1 cellular context compared by ENCODE assay signal in the genomic region with DNA sequence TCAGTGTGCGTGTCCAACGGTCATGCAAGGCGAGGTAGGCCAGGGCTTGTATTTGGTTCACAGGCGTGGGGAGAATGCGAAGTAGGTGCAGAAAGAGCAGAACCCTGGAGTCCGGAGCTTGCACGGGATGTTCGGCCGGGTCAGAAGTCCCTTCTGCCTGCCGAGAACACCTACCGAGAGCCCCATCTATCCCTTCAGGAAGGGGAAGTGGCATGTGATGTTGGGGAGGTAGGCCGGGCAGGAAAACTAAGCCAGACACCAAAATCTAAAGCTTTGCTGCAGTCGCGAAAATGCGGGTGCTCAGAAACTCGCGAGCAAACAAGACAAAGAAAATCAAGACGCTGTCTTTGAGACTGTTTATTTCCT.
TF ChIP-seq lines count a peak whose summit lies in the region.

No MANE protein-coding gene starts in this region.

TF ChIP-seq in HepG2, 621 proteins besides CTCF, POLR2A, EP300 and RAD21 (continued from another document and continues in another):
- TF ChIP-seq, protein P1, sequence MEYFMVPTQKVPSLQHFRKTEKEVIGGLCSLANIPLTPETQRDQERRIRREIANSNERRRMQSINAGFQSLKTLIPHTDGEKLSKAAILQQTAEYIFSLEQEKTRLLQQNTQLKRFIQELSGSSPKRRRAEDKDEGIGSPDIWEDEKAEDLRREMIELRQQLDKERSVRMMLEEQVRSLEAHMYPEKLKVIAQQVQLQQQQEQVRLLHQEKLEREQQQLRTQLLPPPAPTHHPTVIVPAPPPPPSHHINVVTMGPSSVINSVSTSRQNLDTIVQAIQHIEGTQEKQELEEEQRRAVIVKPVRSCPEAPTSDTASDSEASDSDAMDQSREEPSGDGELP (IDR thresholded peaks at IDR 0.05; ENCODE audit: borderline replicate concordance, low read depth), result no peak
- TF ChIP-seq, protein P2, sequence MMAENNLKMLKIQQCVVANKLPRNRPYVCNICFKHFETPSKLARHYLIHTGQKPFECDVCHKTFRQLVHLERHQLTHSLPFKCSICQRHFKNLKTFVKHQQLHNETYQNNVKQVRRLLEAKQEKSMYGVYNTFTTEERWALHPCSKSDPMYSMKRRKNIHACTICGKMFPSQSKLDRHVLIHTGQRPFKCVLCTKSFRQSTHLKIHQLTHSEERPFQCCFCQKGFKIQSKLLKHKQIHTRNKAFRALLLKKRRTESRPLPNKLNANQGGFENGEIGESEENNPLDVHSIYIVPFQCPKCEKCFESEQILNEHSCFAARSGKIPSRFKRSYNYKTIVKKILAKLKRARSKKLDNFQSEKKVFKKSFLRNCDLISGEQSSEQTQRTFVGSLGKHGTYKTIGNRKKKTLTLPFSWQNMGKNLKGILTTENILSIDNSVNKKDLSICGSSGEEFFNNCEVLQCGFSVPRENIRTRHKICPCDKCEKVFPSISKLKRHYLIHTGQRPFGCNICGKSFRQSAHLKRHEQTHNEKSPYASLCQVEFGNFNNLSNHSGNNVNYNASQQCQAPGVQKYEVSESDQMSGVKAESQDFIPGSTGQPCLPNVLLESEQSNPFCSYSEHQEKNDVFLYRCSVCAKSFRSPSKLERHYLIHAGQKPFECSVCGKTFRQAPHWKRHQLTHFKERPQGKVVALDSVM (CRISPR knock-in tag; IDR thresholded peaks at IDR 0.05), result no peak
- TF ChIP-seq HNRNPL (IDR thresholded peaks at IDR 0.05; ENCODE audit: low read depth, low read length) (no peak), TAF1 (CRISPR knock-in tag; IDR thresholded peaks at IDR 0.05) (0 out of 2 replicates have a peak, but pooled peaks have one; percentile 18), FIP1L1 (IDR thresholded peaks at IDR 0.05; ENCODE audit: borderline replicate concordance, insufficient read depth, low read depth, low read length) (no peak), ZNF121 (CRISPR knock-in tag; IDR thresholded peaks at IDR 0.05) (no peak), ZMYM2 (CRISPR knock-in tag; IDR thresholded peaks at IDR 0.05) (no peak), CENPX (CRISPR knock-in tag; IDR thresholded peaks at IDR 0.05) (no peak), REL (CRISPR knock-in tag; conservative IDR thresholded peaks at IDR 0.05) (no peak), HHEX (CRISPR knock-in tag; IDR thresholded peaks at IDR 0.05) (no peak), NCOA2 (CRISPR knock-in tag; IDR thresholded peaks at IDR 0.05) (no peak), HNRNPUL1 (IDR thresholded peaks at IDR 0.05; ENCODE audit: low read depth, low read length) (no peak), NFE2 (CRISPR knock-in tag; IDR thresholded peaks at IDR 0.05) (no peak), PHB2 (IDR thresholded peaks at IDR 0.05; ENCODE audit: partially characterized antibody) (no peak), THYN1 (CRISPR knock-in tag; IDR thresholded peaks at IDR 0.05; ENCODE audit: borderline replicate concordance, low read depth) (no peak)
- TF ChIP-seq, protein P3, sequence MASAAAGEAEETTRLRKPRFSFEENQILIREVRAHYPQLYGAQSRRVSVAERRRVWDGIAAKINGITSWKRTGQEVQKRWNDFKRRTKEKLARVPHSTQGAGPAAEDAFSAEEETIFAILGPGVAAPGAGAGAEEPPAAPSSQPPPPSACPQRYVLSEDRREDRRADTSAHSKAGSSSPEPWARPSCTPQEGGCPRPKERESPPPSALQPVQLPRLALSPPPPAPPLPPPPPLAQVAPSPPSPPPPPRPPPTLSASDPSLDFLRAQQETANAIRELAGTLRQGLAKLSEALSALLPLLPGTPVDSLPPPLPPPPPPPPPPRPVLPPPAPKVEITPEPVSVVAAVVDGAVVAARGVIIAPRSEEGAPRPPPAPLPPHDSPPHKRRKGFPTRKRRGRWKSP (CRISPR knock-in tag; IDR thresholded peaks at IDR 0.05), result 0 out of 2 replicates have a peak, but pooled peaks have one; percentile 40
- TF ChIP-seq, protein P4, sequence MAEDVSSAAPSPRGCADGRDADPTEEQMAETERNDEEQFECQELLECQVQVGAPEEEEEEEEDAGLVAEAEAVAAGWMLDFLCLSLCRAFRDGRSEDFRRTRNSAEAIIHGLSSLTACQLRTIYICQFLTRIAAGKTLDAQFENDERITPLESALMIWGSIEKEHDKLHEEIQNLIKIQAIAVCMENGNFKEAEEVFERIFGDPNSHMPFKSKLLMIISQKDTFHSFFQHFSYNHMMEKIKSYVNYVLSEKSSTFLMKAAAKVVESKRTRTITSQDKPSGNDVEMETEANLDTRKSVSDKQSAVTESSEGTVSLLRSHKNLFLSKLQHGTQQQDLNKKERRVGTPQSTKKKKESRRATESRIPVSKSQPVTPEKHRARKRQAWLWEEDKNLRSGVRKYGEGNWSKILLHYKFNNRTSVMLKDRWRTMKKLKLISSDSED (CRISPR knock-in tag; IDR thresholded peaks at IDR 0.05), result no peak
- TF ChIP-seq, protein P5, sequence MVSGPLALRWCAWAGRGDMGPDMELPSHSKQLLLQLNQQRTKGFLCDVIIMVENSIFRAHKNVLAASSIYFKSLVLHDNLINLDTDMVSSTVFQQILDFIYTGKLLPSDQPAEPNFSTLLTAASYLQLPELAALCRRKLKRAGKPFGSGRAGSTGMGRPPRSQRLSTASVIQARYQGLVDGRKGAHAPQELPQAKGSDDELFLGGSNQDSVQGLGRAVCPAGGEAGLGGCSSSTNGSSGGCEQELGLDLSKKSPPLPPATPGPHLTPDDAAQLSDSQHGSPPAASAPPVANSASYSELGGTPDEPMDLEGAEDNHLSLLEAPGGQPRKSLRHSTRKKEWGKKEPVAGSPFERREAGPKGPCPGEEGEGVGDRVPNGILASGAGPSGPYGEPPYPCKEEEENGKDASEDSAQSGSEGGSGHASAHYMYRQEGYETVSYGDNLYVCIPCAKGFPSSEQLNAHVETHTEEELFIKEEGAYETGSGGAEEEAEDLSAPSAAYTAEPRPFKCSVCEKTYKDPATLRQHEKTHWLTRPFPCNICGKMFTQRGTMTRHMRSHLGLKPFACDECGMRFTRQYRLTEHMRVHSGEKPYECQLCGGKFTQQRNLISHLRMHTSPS (CRISPR knock-in tag; IDR thresholded peaks at IDR 0.05; ENCODE audit: low read depth), result no peak
- TF ChIP-seq, protein P6, sequence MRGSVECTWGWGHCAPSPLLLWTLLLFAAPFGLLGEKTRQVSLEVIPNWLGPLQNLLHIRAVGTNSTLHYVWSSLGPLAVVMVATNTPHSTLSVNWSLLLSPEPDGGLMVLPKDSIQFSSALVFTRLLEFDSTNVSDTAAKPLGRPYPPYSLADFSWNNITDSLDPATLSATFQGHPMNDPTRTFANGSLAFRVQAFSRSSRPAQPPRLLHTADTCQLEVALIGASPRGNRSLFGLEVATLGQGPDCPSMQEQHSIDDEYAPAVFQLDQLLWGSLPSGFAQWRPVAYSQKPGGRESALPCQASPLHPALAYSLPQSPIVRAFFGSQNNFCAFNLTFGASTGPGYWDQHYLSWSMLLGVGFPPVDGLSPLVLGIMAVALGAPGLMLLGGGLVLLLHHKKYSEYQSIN (CRISPR knock-in tag; IDR thresholded peaks at IDR 0.05; ENCODE audit: borderline replicate concordance), result no peak
- TF ChIP-seq, protein P7, sequence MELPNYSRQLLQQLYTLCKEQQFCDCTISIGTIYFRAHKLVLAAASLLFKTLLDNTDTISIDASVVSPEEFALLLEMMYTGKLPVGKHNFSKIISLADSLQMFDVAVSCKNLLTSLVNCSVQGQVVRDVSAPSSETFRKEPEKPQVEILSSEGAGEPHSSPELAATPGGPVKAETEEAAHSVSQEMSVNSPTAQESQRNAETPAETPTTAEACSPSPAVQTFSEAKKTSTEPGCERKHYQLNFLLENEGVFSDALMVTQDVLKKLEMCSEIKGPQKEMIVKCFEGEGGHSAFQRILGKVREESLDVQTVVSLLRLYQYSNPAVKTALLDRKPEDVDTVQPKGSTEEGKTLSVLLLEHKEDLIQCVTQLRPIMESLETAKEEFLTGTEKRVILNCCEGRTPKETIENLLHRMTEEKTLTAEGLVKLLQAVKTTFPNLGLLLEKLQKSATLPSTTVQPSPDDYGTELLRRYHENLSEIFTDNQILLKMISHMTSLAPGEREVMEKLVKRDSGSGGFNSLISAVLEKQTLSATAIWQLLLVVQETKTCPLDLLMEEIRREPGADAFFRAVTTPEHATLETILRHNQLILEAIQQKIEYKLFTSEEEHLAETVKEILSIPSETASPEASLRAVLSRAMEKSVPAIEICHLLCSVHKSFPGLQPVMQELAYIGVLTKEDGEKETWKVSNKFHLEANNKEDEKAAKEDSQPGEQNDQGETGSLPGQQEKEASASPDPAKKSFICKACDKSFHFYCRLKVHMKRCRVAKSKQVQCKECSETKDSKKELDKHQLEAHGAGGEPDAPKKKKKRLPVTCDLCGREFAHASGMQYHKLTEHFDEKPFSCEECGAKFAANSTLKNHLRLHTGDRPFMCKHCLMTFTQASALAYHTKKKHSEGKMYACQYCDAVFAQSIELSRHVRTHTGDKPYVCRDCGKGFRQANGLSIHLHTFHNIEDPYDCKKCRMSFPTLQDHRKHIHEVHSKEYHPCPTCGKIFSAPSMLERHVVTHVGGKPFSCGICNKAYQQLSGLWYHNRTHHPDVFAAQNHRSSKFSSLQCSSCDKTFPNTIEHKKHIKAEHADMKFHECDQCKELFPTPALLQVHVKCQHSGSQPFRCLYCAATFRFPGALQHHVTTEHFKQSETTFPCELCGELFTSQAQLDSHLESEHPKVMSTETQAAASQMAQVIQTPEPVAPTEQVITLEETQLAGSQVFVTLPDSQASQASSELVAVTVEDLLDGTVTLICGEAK (IDR thresholded peaks at IDR 0.05), result no peak
- TF ChIP-seq, protein P7 (CRISPR knock-in tag; IDR thresholded peaks at IDR 0.05), result no peak
- TF ChIP-seq, protein P8, sequence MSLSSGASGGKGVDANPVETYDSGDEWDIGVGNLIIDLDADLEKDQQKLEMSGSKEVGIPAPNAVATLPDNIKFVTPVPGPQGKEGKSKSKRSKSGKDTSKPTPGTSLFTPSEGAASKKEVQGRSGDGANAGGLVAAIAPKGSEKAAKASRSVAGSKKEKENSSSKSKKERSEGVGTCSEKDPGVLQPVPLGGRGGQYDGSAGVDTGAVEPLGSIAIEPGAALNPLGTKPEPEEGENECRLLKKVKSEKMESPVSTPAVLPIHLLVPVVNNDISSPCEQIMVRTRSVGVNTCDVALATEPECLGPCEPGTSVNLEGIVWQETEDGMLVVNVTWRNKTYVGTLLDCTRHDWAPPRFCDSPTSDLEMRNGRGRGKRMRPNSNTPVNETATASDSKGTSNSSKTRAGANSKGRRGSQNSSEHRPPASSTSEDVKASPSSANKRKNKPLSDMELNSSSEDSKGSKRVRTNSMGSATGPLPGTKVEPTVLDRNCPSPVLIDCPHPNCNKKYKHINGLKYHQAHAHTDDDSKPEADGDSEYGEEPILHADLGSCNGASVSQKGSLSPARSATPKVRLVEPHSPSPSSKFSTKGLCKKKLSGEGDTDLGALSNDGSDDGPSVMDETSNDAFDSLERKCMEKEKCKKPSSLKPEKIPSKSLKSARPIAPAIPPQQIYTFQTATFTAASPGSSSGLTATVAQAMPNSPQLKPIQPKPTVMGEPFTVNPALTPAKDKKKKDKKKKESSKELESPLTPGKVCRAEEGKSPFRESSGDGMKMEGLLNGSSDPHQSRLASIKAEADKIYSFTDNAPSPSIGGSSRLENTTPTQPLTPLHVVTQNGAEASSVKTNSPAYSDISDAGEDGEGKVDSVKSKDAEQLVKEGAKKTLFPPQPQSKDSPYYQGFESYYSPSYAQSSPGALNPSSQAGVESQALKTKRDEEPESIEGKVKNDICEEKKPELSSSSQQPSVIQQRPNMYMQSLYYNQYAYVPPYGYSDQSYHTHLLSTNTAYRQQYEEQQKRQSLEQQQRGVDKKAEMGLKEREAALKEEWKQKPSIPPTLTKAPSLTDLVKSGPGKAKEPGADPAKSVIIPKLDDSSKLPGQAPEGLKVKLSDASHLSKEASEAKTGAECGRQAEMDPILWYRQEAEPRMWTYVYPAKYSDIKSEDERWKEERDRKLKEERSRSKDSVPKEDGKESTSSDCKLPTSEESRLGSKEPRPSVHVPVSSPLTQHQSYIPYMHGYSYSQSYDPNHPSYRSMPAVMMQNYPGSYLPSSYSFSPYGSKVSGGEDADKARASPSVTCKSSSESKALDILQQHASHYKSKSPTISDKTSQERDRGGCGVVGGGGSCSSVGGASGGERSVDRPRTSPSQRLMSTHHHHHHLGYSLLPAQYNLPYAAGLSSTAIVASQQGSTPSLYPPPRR (CRISPR knock-in tag; IDR thresholded peaks at IDR 0.05; ENCODE audit: borderline replicate concordance), result no peak
- TF ChIP-seq, protein P9, sequence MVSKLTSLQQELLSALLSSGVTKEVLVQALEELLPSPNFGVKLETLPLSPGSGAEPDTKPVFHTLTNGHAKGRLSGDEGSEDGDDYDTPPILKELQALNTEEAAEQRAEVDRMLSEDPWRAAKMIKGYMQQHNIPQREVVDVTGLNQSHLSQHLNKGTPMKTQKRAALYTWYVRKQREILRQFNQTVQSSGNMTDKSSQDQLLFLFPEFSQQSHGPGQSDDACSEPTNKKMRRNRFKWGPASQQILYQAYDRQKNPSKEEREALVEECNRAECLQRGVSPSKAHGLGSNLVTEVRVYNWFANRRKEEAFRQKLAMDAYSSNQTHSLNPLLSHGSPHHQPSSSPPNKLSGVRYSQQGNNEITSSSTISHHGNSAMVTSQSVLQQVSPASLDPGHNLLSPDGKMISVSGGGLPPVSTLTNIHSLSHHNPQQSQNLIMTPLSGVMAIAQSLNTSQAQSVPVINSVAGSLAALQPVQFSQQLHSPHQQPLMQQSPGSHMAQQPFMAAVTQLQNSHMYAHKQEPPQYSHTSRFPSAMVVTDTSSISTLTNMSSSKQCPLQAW (CRISPR knock-in tag; IDR thresholded peaks at IDR 0.05), result peak; percentile 52; the same call in 1 of the 2 replicates
- TF ChIP-seq, protein P10, sequence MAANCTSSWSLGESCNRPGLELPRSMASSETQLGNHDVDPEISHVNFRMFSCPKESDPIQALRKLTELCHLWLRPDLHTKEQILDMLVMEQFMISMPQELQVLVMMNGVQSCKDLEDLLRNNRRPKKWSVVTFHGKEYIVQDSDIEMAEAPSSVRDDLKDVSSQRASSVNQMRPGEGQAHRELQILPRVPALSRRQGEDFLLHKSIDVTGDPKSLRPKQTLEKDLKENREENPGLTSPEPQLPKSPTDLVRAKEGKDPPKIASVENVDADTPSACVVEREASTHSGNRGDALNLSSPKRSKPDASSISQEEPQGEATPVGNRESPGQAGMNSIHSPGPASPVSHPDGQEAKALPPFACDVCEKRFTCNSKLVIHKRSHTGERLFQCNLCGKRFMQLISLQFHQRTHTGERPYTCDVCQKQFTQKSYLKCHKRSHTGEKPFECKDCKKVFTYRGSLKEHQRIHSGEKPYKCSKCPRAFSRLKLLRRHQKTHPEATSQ (CRISPR knock-in tag; IDR thresholded peaks at IDR 0.05; ENCODE audit: borderline replicate concordance), result no peak
